32 cellular contexts compared by ENCODE assay signal in the genomic region with DNA sequence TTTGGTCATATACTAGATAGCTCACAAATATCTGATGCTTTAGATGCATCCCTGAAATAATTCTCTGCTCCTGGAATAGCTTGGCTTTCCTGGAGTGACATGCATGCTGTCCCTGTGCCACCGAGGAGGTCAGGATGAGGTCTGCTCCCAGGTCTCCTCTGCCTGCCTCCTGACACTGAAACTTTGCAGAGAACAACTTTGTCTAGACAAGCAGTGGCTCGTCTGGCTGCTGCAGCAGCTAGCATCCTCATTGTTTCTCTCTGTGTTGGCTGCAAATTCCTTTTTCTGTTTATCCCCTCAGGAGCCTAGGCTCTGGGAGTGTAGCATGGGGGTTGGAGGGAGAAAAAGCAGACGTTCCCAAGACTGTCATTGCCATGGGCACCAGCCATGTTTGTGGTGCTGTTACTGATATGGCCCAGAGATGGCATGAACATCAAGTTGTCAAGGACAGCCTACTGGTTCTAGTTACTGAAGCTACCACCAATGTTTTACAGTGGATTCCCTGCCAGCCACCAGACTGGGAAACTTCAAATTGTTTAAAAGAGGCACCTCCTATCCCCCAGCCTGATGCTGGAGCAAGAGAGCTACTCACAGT.
"Had no signal": no experiment of that assay in that cellular context is flagged by ENCODE, and none has a peak within 500 bp of the region (broad histone marks: within the 10 kb centered on the region; RNA-seq: fewer than 3 reads in every experiment).

No MANE protein-coding gene starts in this region.

- H3K9me3 ChIP-seq: adrenal gland, body of pancreas, colonic mucosa, heart left ventricle, left lung, lower lobe of right lung, ovary, testis had no signal

- H3K4me1 ChIP-seq: adrenal gland, body of pancreas, colonic mucosa, heart left ventricle, left lung, lower lobe of right lung, testis had no signal

- H3K36me3 ChIP-seq: adrenal gland, cardiac muscle cell, colonic mucosa, heart left ventricle, left lung, lower lobe of right lung, ovary had no signal

- H3K4me3 ChIP-seq: adrenal gland, body of pancreas, cardiac muscle cell, colonic mucosa, heart left ventricle, left lung, lower lobe of right lung, ovary, smooth muscle cell, testis had no signal

- H3K27ac ChIP-seq: adrenal gland, body of pancreas, cardiac muscle cell, colonic mucosa, heart left ventricle, left lung, lower lobe of right lung, ovary, testis, VCaP had no signal

- H3K27me3 ChIP-seq: adrenal gland, body of pancreas, cardiac muscle cell, colonic mucosa, heart left ventricle, left lung, ovary, testis had no signal

- FAIRE-seq: endometrium, urothelium cell line had no signal

- ATAC-seq: body of pancreas; heart left ventricle; left lung; lower lobe of right lung; stimulated activated naive B cell treated with anti-CD40 and anti-IgM and Interleukin-4, amounts not matched to agents 10 μg/mL and 1 μg/mL and 100 μg/mL, for 72 hours had no signal

- H3K4me2 ChIP-seq: smooth muscle cell had no signal

- DNase-seq: activated CD4-positive, alpha-beta T cell treated with anti-CD3 and anti-CD28 coated beads for 4 hours; activated CD4-positive, alpha-beta T cell treated with anti-CD3 and anti-CD28 coated beads, Interleukin-2, amount 50 U/mL, for 48 hours; activated CD8-positive, alpha-beta memory T cell treated with anti-CD3 and anti-CD28 coated beads for 24 hours; activated effector memory CD4-positive, alpha-beta T cell treated with anti-CD3 and anti-CD28 coated beads, Interleukin-2, amount 50 U/mL, for 16 hours; activated naive CD4-positive, alpha-beta T cell treated with anti-CD3 and anti-CD28 coated beads for 36 hours; activated naive CD8-positive, alpha-beta T cell treated with anti-CD3 and anti-CD28 coated beads for 36 hours; adrenal gland; aorta; body of pancreas; cerebellar nuclear complex; colonic mucosa; effector CD8-positive, alpha-beta T cell; foreskin fibroblast; heart left ventricle; hypothalamus; immature natural killer cell; kidney glomerular epithelial cell; left lung; lower lobe of right lung; mesendoderm; ovary; stimulated activated CD4-positive, alpha-beta T cell treated with anti-CD3 and anti-CD28 coated beads, Interleukin-1b, Interleukin-23, amount 100 ng/mL, for 48 hours; stimulated activated CD4-positive, alpha-beta T cell treated with anti-CD3 and anti-CD28 coated beads, Interleukin-4, amount 100 ng/mL, for 4 hours; stimulated activated CD8-positive, alpha-beta memory T cell treated with anti-CD3 and anti-CD28 coated beads, Interleukin-4, amount 100 ng/mL, for 48 hours; stimulated activated naive B cell treated with anti-CD40 and anti-IgM and Interleukin-4, amounts not matched to agents 10 μg/mL and 1 μg/mL and 100 μg/mL, for 72 hours; testis; trophoblast cell had no signal
